In the genomic region with DNA sequence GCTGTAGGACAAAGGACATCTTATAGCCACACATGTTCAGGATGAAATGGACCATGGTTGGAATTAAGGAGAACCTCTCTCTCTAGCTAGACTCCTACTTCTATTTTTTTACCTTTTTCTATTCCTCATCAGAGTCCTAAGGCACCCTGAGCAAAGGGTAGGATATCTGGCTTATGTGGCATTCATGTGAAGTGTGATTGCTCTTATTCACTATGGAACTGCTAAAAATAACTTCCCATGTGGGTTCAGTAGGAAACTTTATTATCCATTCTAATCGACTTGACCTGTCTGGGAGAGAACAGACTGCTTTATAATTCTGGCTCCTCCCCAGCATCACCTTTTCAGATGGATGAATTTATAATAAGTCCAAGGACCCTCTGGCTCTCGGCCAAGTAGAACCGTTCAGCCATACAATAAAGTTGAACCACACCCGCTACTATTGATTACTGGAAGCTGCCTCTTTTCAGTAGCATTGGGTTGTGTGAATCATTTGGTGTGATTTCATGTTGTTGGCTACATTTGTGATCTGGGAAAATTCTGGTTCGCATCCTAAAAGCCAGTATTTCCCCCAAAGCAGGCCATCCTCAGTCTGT, we compare ENCODE assay signal across 9 cellular contexts.
"Had no signal": no experiment of that assay in that cellular context is flagged by ENCODE, and none has a peak within 500 bp of the region (broad histone marks: within the 10 kb centered on the region; RNA-seq: fewer than 3 reads in every experiment).

No MANE protein-coding gene starts in this region.

- H3K4me3 ChIP-seq: esophagus muscularis mucosa, upper lobe of left lung had no signal

- DNase-seq: activated CD4-positive, alpha-beta memory T cell treated with anti-CD3 and anti-CD28 coated beads for 36 hours; activated CD4-positive, alpha-beta T cell treated with anti-CD3 and anti-CD28 coated beads for 1 hour; activated T-cell treated with anti-CD3 and anti-CD28 coated beads, Interleukin-2, amount 50 U/mL, for 48 hours; aorta; foreskin fibroblast; stimulated activated naive CD4-positive, alpha-beta T cell; T1000; upper lobe of left lung had no signal
